In genomic region chr17:76556759-76557367, GRCh38 we compare ENCODE assay signal across 1 cellular context.
A peak's percentile ranks its signal among the peaks of the same experiment; 100 is the strongest.
TF ChIP-seq lines count a peak whose summit lies in the region.

No MANE protein-coding gene starts in this region.

TF ChIP-seq in GM12878, 131 proteins besides CTCF, POLR2A, EP300 and RAD21:
- no peak for TF ChIP-seq CUX1 (IDR thresholded peaks at IDR 0.05; ENCODE audit: insufficient replicate concordance, low read depth, low read length)
- no peak for TF ChIP-seq CHD1 (IDR thresholded peaks at IDR 0.05; ENCODE audit: low read depth, low read length)
- TF ChIP-seq, protein P1, sequence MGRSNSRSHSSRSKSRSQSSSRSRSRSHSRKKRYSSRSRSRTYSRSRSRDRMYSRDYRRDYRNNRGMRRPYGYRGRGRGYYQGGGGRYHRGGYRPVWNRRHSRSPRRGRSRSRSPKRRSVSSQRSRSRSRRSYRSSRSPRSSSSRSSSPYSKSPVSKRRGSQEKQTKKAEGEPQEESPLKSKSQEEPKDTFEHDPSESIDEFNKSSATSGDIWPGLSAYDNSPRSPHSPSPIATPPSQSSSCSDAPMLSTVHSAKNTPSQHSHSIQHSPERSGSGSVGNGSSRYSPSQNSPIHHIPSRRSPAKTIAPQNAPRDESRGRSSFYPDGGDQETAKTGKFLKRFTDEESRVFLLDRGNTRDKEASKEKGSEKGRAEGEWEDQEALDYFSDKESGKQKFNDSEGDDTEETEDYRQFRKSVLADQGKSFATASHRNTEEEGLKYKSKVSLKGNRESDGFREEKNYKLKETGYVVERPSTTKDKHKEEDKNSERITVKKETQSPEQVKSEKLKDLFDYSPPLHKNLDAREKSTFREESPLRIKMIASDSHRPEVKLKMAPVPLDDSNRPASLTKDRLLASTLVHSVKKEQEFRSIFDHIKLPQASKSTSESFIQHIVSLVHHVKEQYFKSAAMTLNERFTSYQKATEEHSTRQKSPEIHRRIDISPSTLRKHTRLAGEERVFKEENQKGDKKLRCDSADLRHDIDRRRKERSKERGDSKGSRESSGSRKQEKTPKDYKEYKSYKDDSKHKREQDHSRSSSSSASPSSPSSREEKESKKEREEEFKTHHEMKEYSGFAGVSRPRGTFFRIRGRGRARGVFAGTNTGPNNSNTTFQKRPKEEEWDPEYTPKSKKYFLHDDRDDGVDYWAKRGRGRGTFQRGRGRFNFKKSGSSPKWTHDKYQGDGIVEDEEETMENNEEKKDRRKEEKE (IDR thresholded peaks at IDR 0.05), result no peak
- no peak for TF ChIP-seq ZNF217 (IDR thresholded peaks at IDR 0.05)
- no peak for TF ChIP-seq NBN (IDR thresholded peaks at IDR 0.05)
- no peak for TF ChIP-seq RBBP5 (conservative IDR thresholded peaks at IDR 0.05)
- no peak for TF ChIP-seq KLF5 (IDR thresholded peaks at IDR 0.05; ENCODE audit: partially characterized antibody)
- TF ChIP-seq RUNX3 (IDR thresholded peaks at IDR 0.05; ENCODE audit: low read length), result no peak
- TF ChIP-seq, protein P2, sequence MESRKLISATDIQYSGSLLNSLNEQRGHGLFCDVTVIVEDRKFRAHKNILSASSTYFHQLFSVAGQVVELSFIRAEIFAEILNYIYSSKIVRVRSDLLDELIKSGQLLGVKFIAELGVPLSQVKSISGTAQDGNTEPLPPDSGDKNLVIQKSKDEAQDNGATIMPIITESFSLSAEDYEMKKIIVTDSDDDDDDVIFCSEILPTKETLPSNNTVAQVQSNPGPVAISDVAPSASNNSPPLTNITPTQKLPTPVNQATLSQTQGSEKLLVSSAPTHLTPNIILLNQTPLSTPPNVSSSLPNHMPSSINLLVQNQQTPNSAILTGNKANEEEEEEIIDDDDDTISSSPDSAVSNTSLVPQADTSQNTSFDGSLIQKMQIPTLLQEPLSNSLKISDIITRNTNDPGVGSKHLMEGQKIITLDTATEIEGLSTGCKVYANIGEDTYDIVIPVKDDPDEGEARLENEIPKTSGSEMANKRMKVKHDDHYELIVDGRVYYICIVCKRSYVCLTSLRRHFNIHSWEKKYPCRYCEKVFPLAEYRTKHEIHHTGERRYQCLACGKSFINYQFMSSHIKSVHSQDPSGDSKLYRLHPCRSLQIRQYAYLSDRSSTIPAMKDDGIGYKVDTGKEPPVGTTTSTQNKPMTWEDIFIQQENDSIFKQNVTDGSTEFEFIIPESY (IDR thresholded peaks at IDR 0.05), result no peak
- TF ChIP-seq JUND (IDR thresholded peaks at IDR 0.05; ENCODE audit: low read depth, low read length), result no peak
- no peak for TF ChIP-seq E2F8 (IDR thresholded peaks at IDR 0.05; ENCODE audit: low read depth, partially characterized antibody)
- no peak for TF ChIP-seq ZBTB40 (IDR thresholded peaks at IDR 0.05; ENCODE audit: borderline replicate concordance)
- TF ChIP-seq GATAD2B (conservative IDR thresholded peaks at IDR 0.05; ENCODE audit: low read depth), result 0 out of 2 replicates have a peak, but pooled peaks have one; percentile 32
- no peak for TF ChIP-seq GABPA (IDR thresholded peaks at IDR 0.05; ENCODE audit: low read depth)
- no peak for TF ChIP-seq EZH2 (IDR thresholded peaks at IDR 0.05; ENCODE audit: borderline replicate concordance, control insufficient read depth, low read depth, low read length)
- no peak for TF ChIP-seq ZSCAN29 (IDR thresholded peaks at IDR 0.05)
- TF ChIP-seq IKZF2 (IDR thresholded peaks at IDR 0.05), result no peak
- TF ChIP-seq DPF2 (IDR thresholded peaks at IDR 0.05), result 0 out of 2 replicates have a peak, but pooled peaks have one; percentile 17
- no peak for TF ChIP-seq BCL3 (IDR thresholded peaks at IDR 0.05; ENCODE audit: borderline replicate concordance, insufficient read depth, low read depth, low read length, poor library complexity, severe bottlenecking)
- TF ChIP-seq RELA (IDR thresholded peaks at IDR 0.05; ENCODE audit: borderline replicate concordance, partially characterized antibody), result no peak
- TF ChIP-seq CREB1 (IDR thresholded peaks at IDR 0.05; ENCODE audit: low read depth), result peak; percentile 79
- no peak for TF ChIP-seq MEF2B (IDR thresholded peaks at IDR 0.05; ENCODE audit: partially characterized antibody, poor library complexity, severe bottlenecking)
- no peak for TF ChIP-seq ZNF384 (IDR thresholded peaks at IDR 0.05; ENCODE audit: borderline replicate concordance, low read depth, low read length)
- TF ChIP-seq KDM1A (IDR thresholded peaks at IDR 0.05; ENCODE audit: borderline replicate concordance), result no peak
- no peak for TF ChIP-seq RCOR1 (conservative IDR thresholded peaks at IDR 0.05; ENCODE audit: low read depth, low read length)
- TF ChIP-seq MYB (IDR thresholded peaks at IDR 0.05; ENCODE audit: borderline replicate concordance, low read depth, low read length), result no peak
- TF ChIP-seq CREM (IDR thresholded peaks at IDR 0.05; ENCODE audit: low read depth), result peak; percentile 47; the same call in 1 of the 2 replicates
- no peak for TF ChIP-seq ESRRA (IDR thresholded peaks at IDR 0.05; ENCODE audit: low read length)
